In genomic region chr9:134358026-134358967, GRCh38 we compare ENCODE assay signal across 1 cellular context.
TF ChIP-seq lines count a peak whose summit lies in the region.

No MANE protein-coding gene starts in this region.

TF ChIP-seq in WTC11, 78 proteins besides CTCF, POLR2A, EP300 and RAD21 (continued from another document):
- TF ChIP-seq ZNF532 (CRISPR knock-in tag; IDR thresholded peaks at IDR 0.05; ENCODE audit: borderline replicate concordance) (no peak), NFE2L1 (CRISPR knock-in tag; IDR thresholded peaks at IDR 0.05) (no peak), MYBL2 (CRISPR knock-in tag; IDR thresholded peaks at IDR 0.05) (no peak), HMGA2 (CRISPR knock-in tag; IDR thresholded peaks at IDR 0.05) (no peak), OVOL2 (CRISPR knock-in tag; IDR thresholded peaks at IDR 0.05; ENCODE audit: borderline replicate concordance) (no peak)
TF ChIP-seq in WTC11: peak in this region for 0.
